In genomic region chr11:68470304-68470811, GRCh38 we compare ENCODE assay signal across 9 cellular contexts. TPM values are rescaled to one million over a fixed set of nuclear protein-coding genes. Genes with fewer than 3 reads are reported as not detected.
DNase-seq lines count a peak whose midpoint lies in the region; ATAC-seq and TF ChIP-seq lines count a peak whose summit lies in the region.
"Had no signal": no experiment of that assay in that cellular context is flagged by ENCODE, and none has a peak within 500 bp of the region (broad histone marks: within the 10 kb centered on the region; RNA-seq: fewer than 3 reads in every experiment).

No MANE protein-coding gene starts in this region.

- H3K9me3 ChIP-seq in heart left ventricle, result no peaks in the 10 kb centered on the region
- H3K9me3 ChIP-seq in esophagus squamous epithelium, result no peaks in the 10 kb centered on the region
- H3K9me3 ChIP-seq in gastroesophageal sphincter, result no peaks in the 10 kb centered on the region

- no peak for ATAC-seq in activated T-cell treated with anti-CD3 and anti-CD28 coated beads, Interleukin-2, amount 50 U/mL, for 72 hours (replicated peaks in 1 of 2)
- no peak for ATAC-seq in T-cell (replicated peaks in 1 of 4)
- ATAC-seq in heart left ventricle, result peak in 3 of 4 donors; percentile 57 to 63 (median 63)
- ATAC-seq in stimulated activated effector memory CD8-positive, alpha-beta T cell treated with anti-CD3 and anti-CD28 coated beads, Interleukin-12 subunit alpha, Interleukin-12 subunit beta, amount 100 ng/mL, for 72 hours, result peak; percentile 20
- ATAC-seq in gastroesophageal sphincter, result no peak

- no peaks in the 10 kb centered on the region for H3K9me3 Mint-ChIP-seq in activated T-cell treated with anti-CD3 and anti-CD28 coated beads, Interleukin-2, amount 50 U/mL, for 72 hours
- H3K9me3 Mint-ChIP-seq in T-cell, result no peaks in the 10 kb centered on the region
- no peaks in the 10 kb centered on the region for H3K9me3 Mint-ChIP-seq in stimulated activated effector memory CD8-positive, alpha-beta T cell treated with anti-CD3 and anti-CD28 coated beads, Interleukin-12 subunit alpha, Interleukin-12 subunit beta, amount 100 ng/mL, for 72 hours

- CTCF ChIA-PET in T-cell (lab: Charles Lee), result interaction anchor here in 1 of 2 donors (0.6 kb wide), 1 partner anchor 36 kb away, joined by 5 read pairs; no protein-coding TSS in a partner anchor

- WGBS in heart left ventricle, 4 donors, result 73 to 78% (median 76%) methylated on average over 4 of the region's 4 CpGs
- WGBS in esophagus squamous epithelium, 2 donors, result 93 to 97% methylated on average over 4 of the region's 4 CpGs
- 85 to 86% methylated on average over 4 of the region's 4 CpGs for WGBS in gastroesophageal sphincter (ENCODE audit: low coverage in 1 of 2), 2 donors

- TF ChIP-seq CTCF in heart left ventricle (IDR thresholded peaks at IDR 0.05), result no peak
- no peak for TF ChIP-seq CTCF in esophagus squamous epithelium (IDR thresholded peaks at IDR 0.05)
- no peak for TF ChIP-seq CTCF in gastroesophageal sphincter (IDR thresholded peaks at IDR 0.05)

- no peak overlapping the region for H3K4me3 ChIP-seq in heart left ventricle
- H3K4me3 ChIP-seq in esophagus squamous epithelium, result no peak overlapping the region
- no peak overlapping the region for H3K4me3 ChIP-seq in gastroesophageal sphincter

- peak overlapping the region; percentile 78 to 80 for H3K4me3 Mint-ChIP-seq in activated T-cell treated with anti-CD3 and anti-CD28 coated beads, Interleukin-2, amount 50 U/mL, for 72 hours
- peak overlapping the region; percentile 50 to 78 (median 61) for H3K4me3 Mint-ChIP-seq in T-cell
- peak overlapping the region; percentile 67 for H3K4me3 Mint-ChIP-seq in stimulated activated effector memory CD8-positive, alpha-beta T cell treated with anti-CD3 and anti-CD28 coated beads, Interleukin-12 subunit alpha, Interleukin-12 subunit beta, amount 100 ng/mL, for 72 hours

- no peaks in the 10 kb centered on the region for H3K27me3 ChIP-seq in heart left ventricle
- H3K27me3 ChIP-seq in esophagus squamous epithelium, result no peaks in the 10 kb centered on the region
- H3K27me3 ChIP-seq in gastroesophageal sphincter, result no peaks in the 10 kb centered on the region

- peaks cover 6 to 95% (median 83%) of the 10 kb centered on the region in 12 donors for H3K4me1 ChIP-seq in heart left ventricle
- H3K4me1 ChIP-seq in esophagus squamous epithelium, result peaks cover 14 to 95% (median 62%) of the 10 kb centered on the region in 3 donors
- H3K4me1 ChIP-seq in gastroesophageal sphincter, result peaks cover 9 to 99% (median 34%) of the 10 kb centered on the region in 3 donors

- POLR2A ChIA-PET in T-cell (lab: Charles Lee), result interaction anchor here (0.6 to 0.9 kb wide), 4 partner anchors 8 to 23 kb away, joined by 3 to 7 read pairs (median 4); partner anchors contain the start of gene PPP6R3 (in 1 of the 2)

- intact Hi-C loops in heart left ventricle (cut with DNase I) (loop anchor here in 2 of 10 donors (5.0 to 10.0 kb wide), 2 partner anchors 37 to 104 kb away; no protein-coding TSS in a partner anchor), esophagus squamous epithelium (cut with DNase I) (no loop called here)

- H3K27ac Mint-ChIP-seq in activated T-cell treated with anti-CD3 and anti-CD28 coated beads, Interleukin-2, amount 50 U/mL, for 72 hours, result peak overlapping the region; percentile 38
- H3K27ac Mint-ChIP-seq in T-cell, result peak overlapping the region; percentile 68 to 74
- peak overlapping the region; percentile 66 for H3K27ac Mint-ChIP-seq in stimulated activated effector memory CD8-positive, alpha-beta T cell treated with anti-CD3 and anti-CD28 coated beads, Interleukin-12 subunit alpha, Interleukin-12 subunit beta, amount 100 ng/mL, for 72 hours

- no peak overlapping the region for H3K27ac ChIP-seq in heart left ventricle
- no peak overlapping the region for H3K27ac ChIP-seq in esophagus squamous epithelium
- no peak overlapping the region for H3K27ac ChIP-seq in gastroesophageal sphincter

- H3K27me3 Mint-ChIP-seq in activated T-cell treated with anti-CD3 and anti-CD28 coated beads, Interleukin-2, amount 50 U/mL, for 72 hours (ENCODE audit: low read depth), result no peaks in the 10 kb centered on the region
- H3K27me3 Mint-ChIP-seq in T-cell, result no peaks in the 10 kb centered on the region

- TF ChIP-seq POLR2A in heart left ventricle (IDR thresholded peaks at IDR 0.05) (no peak), esophagus squamous epithelium (IDR thresholded peaks at IDR 0.05) (no peak), gastroesophageal sphincter (IDR thresholded peaks at IDR 0.05) (no peak)

- TF ChIP-seq EP300 in gastroesophageal sphincter (IDR thresholded peaks at IDR 0.05), result no peak

- H3K36me3 ChIP-seq in heart left ventricle (peaks cover 0 to 4% (median 0%) of the 10 kb centered on the region in 9 donors), esophagus squamous epithelium (peaks cover 0 to 14% (median 5%) of the 10 kb centered on the region in 3 donors), gastroesophageal sphincter (peaks cover 0 to 8% of the 10 kb centered on the region in 2 donors)

- DNase-seq in activated T-cell treated with anti-CD3 and anti-CD28 coated beads, Interleukin-2, amount 50 U/mL, for 72 hours, result no peak
- DNase-seq in activated T-cell treated with anti-CD3 and anti-CD28 coated beads for 4 hours, result no peak
- no peak for DNase-seq in T-cell
- peak in 4 of 5 donors; percentile 36 to 57 (median 46) for DNase-seq in heart left ventricle
- DNase-seq in stimulated activated effector memory CD8-positive, alpha-beta T cell treated with anti-CD3 and anti-CD28 coated beads, Interleukin-12 subunit alpha, Interleukin-12 subunit beta, amount 100 ng/mL, for 72 hours (ENCODE audit: low spot score in 2 of 2), result no peak
- DNase-seq in esophagus squamous epithelium (lab: John Stamatoyannopoulos, UW), result no peak
- DNase-seq in NCI-H774 (lab: John Stamatoyannopoulos, UW), result no peak
- DNase-seq: effector CD4-positive, alpha-beta T cell had no signal

- peaks cover 87% of the 10 kb centered on the region for H3K4me1 Mint-ChIP-seq in activated T-cell treated with anti-CD3 and anti-CD28 coated beads, Interleukin-2, amount 50 U/mL, for 72 hours (ENCODE audit: low read depth)
- H3K4me1 Mint-ChIP-seq in T-cell, result peaks cover 87 to 90% (median 89%) of the 10 kb centered on the region in 3 donors
- H3K4me1 Mint-ChIP-seq in stimulated activated effector memory CD8-positive, alpha-beta T cell treated with anti-CD3 and anti-CD28 coated beads, Interleukin-12 subunit alpha, Interleukin-12 subunit beta, amount 100 ng/mL, for 72 hours, result peaks cover 90% of the 10 kb centered on the region

- peaks cover 6 to 16% of the 10 kb centered on the region in 2 donors for H3K36me3 Mint-ChIP-seq in activated T-cell treated with anti-CD3 and anti-CD28 coated beads, Interleukin-2, amount 50 U/mL, for 72 hours (ENCODE audit: insufficient read depth in 2 of 2)
- peaks cover 26% of the 10 kb centered on the region for H3K36me3 Mint-ChIP-seq in T-cell
- peaks cover 65% of the 10 kb centered on the region for H3K36me3 Mint-ChIP-seq in stimulated activated effector memory CD8-positive, alpha-beta T cell treated with anti-CD3 and anti-CD28 coated beads, Interleukin-12 subunit alpha, Interleukin-12 subunit beta, amount 100 ng/mL, for 72 hours

RNA-seq across cellular contexts. Expression of gene PPP6R3, which starts 9.8 kb away (rescaled TPM):
- total RNA-seq in activated T-cell treated with anti-CD3 and anti-CD28 coated beads, Interleukin-2, amount 50 U/mL, for 72 hours, result 100 to 1,000 TPM; 111 to 128 TPM
- total RNA-seq in T-cell, result 100 to 1,000 TPM; 106 to 147 (median 118) TPM
- 10 to 100 TPM; 72.9 to 93.8 (median 81.7) TPM for total RNA-seq in heart left ventricle
- polyA plus RNA-seq in heart left ventricle, result 10 to 100 TPM; 23.2 to 37.9 TPM
- 100 to 1,000 TPM in 2 of 4 donors, 10 to 100 TPM in 2; 76.6 to 130 (median 94.0) TPM for total RNA-seq in esophagus squamous epithelium
- 100 to 1,000 TPM; 128 to 164 (median 144) TPM for total RNA-seq in gastroesophageal sphincter

Comparison
In these comparisons a context has a peak if more than half of its experiments do, and no peak if none do; other contexts are left out.
1. ATAC-seq: peak in heart left ventricle (3 of 4) and stimulated activated effector memory CD8-positive, alpha-beta T cell treated with anti-CD3 and anti-CD28 coated beads, Interleukin-12 subunit alpha, Interleukin-12 subunit beta, amount 100 ng/mL, for 72 hours (single experiment); none in activated T-cell treated with anti-CD3 and anti-CD28 coated beads, Interleukin-2, amount 50 U/mL, for 72 hours (0 of 2), T-cell (0 of 4) and gastroesophageal sphincter (single experiment).
2. DNase-seq: peak in heart left ventricle (4 of 5); none in activated T-cell treated with anti-CD3 and anti-CD28 coated beads, Interleukin-2, amount 50 U/mL, for 72 hours (0 of 2), activated T-cell treated with anti-CD3 and anti-CD28 coated beads for 4 hours (single experiment), T-cell (0 of 34), stimulated activated effector memory CD8-positive, alpha-beta T cell treated with anti-CD3 and anti-CD28 coated beads, Interleukin-12 subunit alpha, Interleukin-12 subunit beta, amount 100 ng/mL, for 72 hours (0 of 2), esophagus squamous epithelium (single experiment) and NCI-H774 (single experiment).
3. Peak in every context shown above with its lines, with median percentiles within 50 percentile points of each other: H3K27ac Mint-ChIP-seq and H3K4me3 Mint-ChIP-seq.